26 cellular contexts compared by ENCODE assay signal in the genomic region with DNA sequence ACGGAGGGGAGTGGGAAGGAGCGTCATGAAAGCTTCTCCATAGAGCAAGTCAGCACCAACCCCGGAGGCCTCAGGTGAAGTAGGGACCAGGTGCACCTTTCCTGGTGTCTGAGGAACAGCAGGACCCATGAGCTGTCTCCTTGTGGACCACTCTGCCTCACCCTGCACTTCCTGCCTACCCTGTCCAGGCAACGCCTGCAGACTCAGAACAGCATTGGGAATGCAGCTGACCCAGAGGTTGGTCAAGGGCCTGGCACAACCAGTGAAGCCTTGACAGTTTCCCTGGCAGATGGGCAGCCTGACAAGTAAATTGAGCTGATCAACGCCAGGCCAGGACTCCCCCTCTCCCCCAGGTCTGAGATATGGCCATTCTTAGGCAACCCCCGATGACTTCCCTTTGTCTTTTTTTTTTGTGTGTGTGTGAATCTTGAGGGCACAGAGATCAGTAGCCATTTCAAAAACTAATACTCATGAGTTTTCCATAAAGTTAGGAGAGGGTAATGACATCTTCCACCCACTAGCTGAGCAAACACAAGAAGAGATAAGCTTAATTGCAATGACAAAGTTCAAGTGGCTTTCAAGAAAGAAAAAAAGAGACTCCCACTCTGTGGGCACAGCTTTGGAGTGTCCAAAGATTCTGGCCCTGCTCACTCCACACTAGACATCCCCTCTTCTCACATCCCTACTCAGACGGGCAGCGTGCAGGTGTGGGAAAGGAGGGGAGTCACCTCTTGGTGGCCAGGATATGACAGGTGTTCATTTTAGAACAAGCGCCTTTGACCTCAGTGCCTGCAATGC. TPM values are rescaled to one million over a fixed set of nuclear protein-coding genes. Genes with fewer than 3 reads are reported as not detected.
DNase-seq lines count a peak whose midpoint lies in the region; ATAC-seq and TF ChIP-seq lines count a peak whose summit lies in the region.
"Had no signal": no experiment of that assay in that cellular context is flagged by ENCODE, and none has a peak within 500 bp of the region (broad histone marks: within the 10 kb centered on the region; RNA-seq: fewer than 3 reads in every experiment).

No MANE protein-coding gene starts in this region.

- H3K27me3 Mint-ChIP-seq in T-helper 17 cell, result peaks cover 72% of the 10 kb centered on the region

- H3K4me3 Mint-ChIP-seq in T-helper 17 cell, result no peak overlapping the region
- H3K4me3 Mint-ChIP-seq: CD8-positive, alpha-beta T cell; GM23338; H9; HFFc6 had no signal

- POLR2A ChIA-PET in HEK293 (lab: Yijun Ruan, JAX), result no interaction called here

- peak; percentile 26 for ATAC-seq in left lung
- no peak for ATAC-seq in T-helper 17 cell
- no peak for ATAC-seq in GM21390 (IDR thresholded peaks at IDR 0.05; ENCODE audit: unreplicated experiment)
- ATAC-seq: CD8-positive, alpha-beta T cell; GM23338 had no signal

- H3K27me3 ChIP-seq in duodenal mucosa (ENCODE audit: control insufficient read depth in 1 of 2, insufficient read depth in 2 of 2, low read length in 2 of 2), result peaks cover 0 to 3% of the 10 kb centered on the region in 2 donors
- peaks cover 0 to 11% of the 10 kb centered on the region in 2 donors for H3K27me3 ChIP-seq in left lung
- peaks cover 2% of the 10 kb centered on the region for H3K27me3 ChIP-seq in muscle layer of duodenum (ENCODE audit: low read depth, low read length)
- H3K27me3 ChIP-seq: MG63 had no signal

- no peak overlapping the region for H3K27ac Mint-ChIP-seq in T-helper 17 cell
- H3K27ac Mint-ChIP-seq: CD8-positive, alpha-beta T cell; GM23338; H9; HFFc6 had no signal

- peak overlapping the region; percentile 9 to 25 for H3K9ac ChIP-seq in duodenal mucosa (ENCODE audit: low read depth in 1 of 2, low read length in 2 of 2)

- H3K36me3 ChIP-seq in HEK293 (ENCODE audit: control insufficient read depth in 2 of 2, insufficient read depth in 1 of 2, low read length in 2 of 2) (no peaks in the 10 kb centered on the region), duodenal mucosa (ENCODE audit: control insufficient read depth in 1 of 2, insufficient read depth in 2 of 2, low read length in 2 of 2) (peaks cover 4 to 8% of the 10 kb centered on the region in 2 donors), left lung (no peaks in the 10 kb centered on the region), muscle layer of duodenum (ENCODE audit: control insufficient read depth in 1 of 2, insufficient read depth in 2 of 2, low read length in 2 of 2) (no peaks in the 10 kb centered on the region)
- H3K36me3 ChIP-seq: MG63 had no signal

- TF ChIP-seq CTCF in HEK293 (tag by site-specific recombination; IDR thresholded peaks at IDR 0.05), result no peak
- TF ChIP-seq CTCF in left lung (IDR thresholded peaks at IDR 0.05), result no peak

- DNase-seq in left lung, result no peak
- DNase-seq in GF-D8 (lab: John Stamatoyannopoulos, UW), result no peak
- DNase-seq in T-helper 17 cell, result no peak
- DNase-seq in NCI-H446 (lab: John Stamatoyannopoulos, UW), result no peak
- DNase-seq: AML-193; C1 segment of cervical spinal cord; CD8-positive, alpha-beta T cell; DMS 273 treated with DMSO at 0.1 percent for 48 hours; DND-41; H9; HFFc6; KG1; MG63; NCI-H1105 treated with DMSO at 0.1 percent for 48 hours; NCI-H146; NCI-H1930; NCI-H2107; NCI-H526; SIG-M5 had no signal

- intact Hi-C loops in left lung (cut with DNase I), result no loop called here

- H3K9me3 ChIP-seq in HEK293 (ENCODE audit: control insufficient read depth, insufficient read depth, low read depth, low read length), result no peaks in the 10 kb centered on the region
- no peaks in the 10 kb centered on the region for H3K9me3 ChIP-seq in duodenal mucosa (ENCODE audit: control insufficient read depth in 1 of 2, low read length in 2 of 2)
- H3K9me3 ChIP-seq in left lung, result no peaks in the 10 kb centered on the region
- no peaks in the 10 kb centered on the region for H3K9me3 ChIP-seq in muscle layer of duodenum (ENCODE audit: control insufficient read depth in 1 of 2, low read length in 2 of 2)
- no peaks in the 10 kb centered on the region for H3K9me3 ChIP-seq in T-helper 17 cell (ENCODE audit: control insufficient read depth, low read length, poor library complexity, severe bottlenecking)
- H3K9me3 ChIP-seq: MG63 had no signal

- H3K4me3 ChIP-seq in HEK293 (ENCODE audit: low read depth, low read length) (no peak overlapping the region), duodenal mucosa (ENCODE audit: low read depth in 1 of 2, low read length in 2 of 2) (peak overlapping the region in 1 of 2 donors; percentile 21), left lung (no peak overlapping the region), muscle layer of duodenum (ENCODE audit: low read depth in 1 of 2, low read length in 2 of 2) (no peak overlapping the region)
- H3K4me3 ChIP-seq: GM23338, MG63, SK-N-MC had no signal

- peaks cover 2% of the 10 kb centered on the region for H3K36me3 Mint-ChIP-seq in T-helper 17 cell (ENCODE audit: low read depth)
- H3K36me3 Mint-ChIP-seq: CD8-positive, alpha-beta T cell had no signal

- H3K27ac ChIP-seq in HEK293 (ENCODE audit: extremely low read depth, low read depth, low read length) (no peak overlapping the region), duodenal mucosa (ENCODE audit: low read depth, low read length) (peak overlapping the region; percentile 67), left lung (no peak overlapping the region), muscle layer of duodenum (ENCODE audit: low read length) (peak overlapping the region; percentile 8)
- H3K27ac ChIP-seq: SK-N-MC had no signal

- H3K4me1 ChIP-seq in HEK293 (ENCODE audit: control insufficient read depth, insufficient read depth, low read length) (peaks cover 2% of the 10 kb centered on the region; the same call in 1 of the 2 replicates), duodenal mucosa (ENCODE audit: control insufficient read depth in 1 of 2, insufficient read depth in 2 of 2, low read length in 2 of 2) (peaks cover 36 to 46% of the 10 kb centered on the region in 2 donors), left lung (no peaks in the 10 kb centered on the region), muscle layer of duodenum (ENCODE audit: control insufficient read depth in 1 of 2, insufficient read depth in 2 of 2, low read length in 2 of 2) (no peaks in the 10 kb centered on the region)

- no peaks in the 10 kb centered on the region for H3K4me1 Mint-ChIP-seq in T-helper 17 cell

- CTCF ChIA-PET in HEK293 (lab: Yijun Ruan, JAX), result interaction anchor here (2.4 kb wide), 1 partner anchor 71 kb away, joined by 13 read pairs; no protein-coding TSS in a partner anchor

TF ChIP-seq in HEK293, 187 proteins besides CTCF, POLR2A, EP300 and RAD21 (continues in another document):
- TF ChIP-seq ZFHX2 (tag by site-specific recombination; conservative IDR thresholded peaks at IDR 0.05) (peak; percentile 71), EGR2 (tag by site-specific recombination; IDR thresholded peaks at IDR 0.05; ENCODE audit: low read depth) (peak; percentile 71; the same call in 1 of the 2 replicates), ZSCAN16 (tag by site-specific recombination; IDR thresholded peaks at IDR 0.05) (no peak)
- TF ChIP-seq, protein P1, sequence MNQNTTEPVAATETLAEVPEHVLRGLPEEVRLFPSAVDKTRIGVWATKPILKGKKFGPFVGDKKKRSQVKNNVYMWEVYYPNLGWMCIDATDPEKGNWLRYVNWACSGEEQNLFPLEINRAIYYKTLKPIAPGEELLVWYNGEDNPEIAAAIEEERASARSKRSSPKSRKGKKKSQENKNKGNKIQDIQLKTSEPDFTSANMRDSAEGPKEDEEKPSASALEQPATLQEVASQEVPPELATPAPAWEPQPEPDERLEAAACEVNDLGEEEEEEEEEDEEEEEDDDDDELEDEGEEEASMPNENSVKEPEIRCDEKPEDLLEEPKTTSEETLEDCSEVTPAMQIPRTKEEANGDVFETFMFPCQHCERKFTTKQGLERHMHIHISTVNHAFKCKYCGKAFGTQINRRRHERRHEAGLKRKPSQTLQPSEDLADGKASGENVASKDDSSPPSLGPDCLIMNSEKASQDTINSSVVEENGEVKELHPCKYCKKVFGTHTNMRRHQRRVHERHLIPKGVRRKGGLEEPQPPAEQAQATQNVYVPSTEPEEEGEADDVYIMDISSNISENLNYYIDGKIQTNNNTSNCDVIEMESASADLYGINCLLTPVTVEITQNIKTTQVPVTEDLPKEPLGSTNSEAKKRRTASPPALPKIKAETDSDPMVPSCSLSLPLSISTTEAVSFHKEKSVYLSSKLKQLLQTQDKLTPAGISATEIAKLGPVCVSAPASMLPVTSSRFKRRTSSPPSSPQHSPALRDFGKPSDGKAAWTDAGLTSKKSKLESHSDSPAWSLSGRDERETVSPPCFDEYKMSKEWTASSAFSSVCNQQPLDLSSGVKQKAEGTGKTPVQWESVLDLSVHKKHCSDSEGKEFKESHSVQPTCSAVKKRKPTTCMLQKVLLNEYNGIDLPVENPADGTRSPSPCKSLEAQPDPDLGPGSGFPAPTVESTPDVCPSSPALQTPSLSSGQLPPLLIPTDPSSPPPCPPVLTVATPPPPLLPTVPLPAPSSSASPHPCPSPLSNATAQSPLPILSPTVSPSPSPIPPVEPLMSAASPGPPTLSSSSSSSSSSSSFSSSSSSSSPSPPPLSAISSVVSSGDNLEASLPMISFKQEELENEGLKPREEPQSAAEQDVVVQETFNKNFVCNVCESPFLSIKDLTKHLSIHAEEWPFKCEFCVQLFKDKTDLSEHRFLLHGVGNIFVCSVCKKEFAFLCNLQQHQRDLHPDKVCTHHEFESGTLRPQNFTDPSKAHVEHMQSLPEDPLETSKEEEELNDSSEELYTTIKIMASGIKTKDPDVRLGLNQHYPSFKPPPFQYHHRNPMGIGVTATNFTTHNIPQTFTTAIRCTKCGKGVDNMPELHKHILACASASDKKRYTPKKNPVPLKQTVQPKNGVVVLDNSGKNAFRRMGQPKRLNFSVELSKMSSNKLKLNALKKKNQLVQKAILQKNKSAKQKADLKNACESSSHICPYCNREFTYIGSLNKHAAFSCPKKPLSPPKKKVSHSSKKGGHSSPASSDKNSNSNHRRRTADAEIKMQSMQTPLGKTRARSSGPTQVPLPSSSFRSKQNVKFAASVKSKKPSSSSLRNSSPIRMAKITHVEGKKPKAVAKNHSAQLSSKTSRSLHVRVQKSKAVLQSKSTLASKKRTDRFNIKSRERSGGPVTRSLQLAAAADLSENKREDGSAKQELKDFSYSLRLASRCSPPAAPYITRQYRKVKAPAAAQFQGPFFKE (tag by site-specific recombination; IDR thresholded peaks at IDR 0.05; ENCODE audit: borderline replicate concordance), result no peak
- TF ChIP-seq, protein P2, sequence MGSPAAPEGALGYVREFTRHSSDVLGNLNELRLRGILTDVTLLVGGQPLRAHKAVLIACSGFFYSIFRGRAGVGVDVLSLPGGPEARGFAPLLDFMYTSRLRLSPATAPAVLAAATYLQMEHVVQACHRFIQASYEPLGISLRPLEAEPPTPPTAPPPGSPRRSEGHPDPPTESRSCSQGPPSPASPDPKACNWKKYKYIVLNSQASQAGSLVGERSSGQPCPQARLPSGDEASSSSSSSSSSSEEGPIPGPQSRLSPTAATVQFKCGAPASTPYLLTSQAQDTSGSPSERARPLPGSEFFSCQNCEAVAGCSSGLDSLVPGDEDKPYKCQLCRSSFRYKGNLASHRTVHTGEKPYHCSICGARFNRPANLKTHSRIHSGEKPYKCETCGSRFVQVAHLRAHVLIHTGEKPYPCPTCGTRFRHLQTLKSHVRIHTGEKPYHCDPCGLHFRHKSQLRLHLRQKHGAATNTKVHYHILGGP (tag by site-specific recombination; IDR thresholded peaks at IDR 0.05), result no peak

RNA-seq across cellular contexts. Expression of gene FABP1, which starts 3.5 kb away (rescaled TPM):
- total RNA-seq in left lung (not detected), T-helper 17 cell (not detected)
- total RNA-seq: A172; CD8-positive, alpha-beta T cell; GM23338; H9; HFFc6 had no signal

RNA-seq across cellular contexts. Expression of gene THNSL2, which starts 38.7 kb away (rescaled TPM):
- total RNA-seq in left lung, result 10 to 100 TPM; 14.1 to 17.1 TPM
- total RNA-seq in T-helper 17 cell, result 1 to 10 TPM in 1 of 2 donors, under 1 TPM in 1; 0.99 to 1.6 TPM
- total RNA-seq: HFFc6 had no signal

Comparison
In these comparisons a context has a peak if more than half of its experiments do, and no peak if none do; other contexts are left out.
1. H3K27ac ChIP-seq: peak in duodenal mucosa (single experiment) and muscle layer of duodenum (single experiment); none in HEK293 (single experiment) and left lung (0 of 2).
2. RNA of gene THNSL2, which starts 38.7 kb away (total RNA-seq): 14.1 to 17.1 TPM in left lung; 0.99 to 1.6 TPM in T-helper 17 cell; every median in the first group is over 4 times any median in the second.